In the genomic region with DNA sequence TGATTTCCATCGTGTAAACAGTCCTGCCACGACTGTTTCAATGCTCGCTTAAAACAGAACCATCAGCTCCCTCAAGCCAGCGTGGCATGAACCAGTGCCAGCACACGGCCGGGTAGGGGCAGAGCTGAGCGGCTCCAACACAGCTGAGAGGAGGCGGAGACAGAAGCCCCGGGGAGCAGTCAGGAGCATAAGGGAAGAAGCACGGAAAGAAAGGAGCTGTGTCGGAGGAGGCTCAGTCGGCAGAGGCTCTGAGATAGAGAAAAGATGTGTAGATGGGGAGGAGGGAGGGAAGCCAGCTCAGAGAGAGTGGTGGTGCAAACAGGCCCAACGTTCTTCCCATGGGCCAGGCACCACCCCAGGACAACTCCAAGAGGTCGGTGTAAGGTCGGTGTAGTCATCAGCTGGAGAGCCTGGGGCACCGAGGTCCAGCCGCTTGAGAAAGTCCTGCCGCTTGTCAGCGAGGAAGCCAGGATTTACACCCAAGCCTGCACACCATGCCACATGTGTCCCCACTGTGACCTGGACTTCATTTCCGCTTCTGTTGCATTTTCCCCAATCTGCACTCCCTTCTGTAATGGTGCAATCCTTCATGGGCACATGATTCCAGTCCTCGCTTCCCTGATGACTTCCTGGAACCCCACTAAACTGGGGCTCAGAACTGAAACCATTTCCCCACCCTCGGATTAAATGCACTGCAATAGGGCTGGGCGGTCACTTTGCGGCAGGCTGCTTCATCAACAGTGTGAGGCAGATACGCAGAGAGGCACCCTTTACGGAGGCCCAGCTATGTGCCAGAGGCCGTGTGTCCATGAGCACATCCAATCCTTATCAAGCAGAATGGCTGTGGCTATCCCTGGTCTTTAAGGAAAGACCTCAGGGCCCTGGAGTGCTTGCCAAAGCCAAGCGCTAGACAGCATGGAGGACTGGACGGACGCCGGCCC, we compare ENCODE assay signal across 1 cellular context.
TF ChIP-seq lines count a peak whose summit lies in the region.

No MANE protein-coding gene starts in this region.

TF ChIP-seq in GM23338, 12 proteins besides CTCF, POLR2A, EP300 and RAD21:
- TF ChIP-seq, protein P1, sequence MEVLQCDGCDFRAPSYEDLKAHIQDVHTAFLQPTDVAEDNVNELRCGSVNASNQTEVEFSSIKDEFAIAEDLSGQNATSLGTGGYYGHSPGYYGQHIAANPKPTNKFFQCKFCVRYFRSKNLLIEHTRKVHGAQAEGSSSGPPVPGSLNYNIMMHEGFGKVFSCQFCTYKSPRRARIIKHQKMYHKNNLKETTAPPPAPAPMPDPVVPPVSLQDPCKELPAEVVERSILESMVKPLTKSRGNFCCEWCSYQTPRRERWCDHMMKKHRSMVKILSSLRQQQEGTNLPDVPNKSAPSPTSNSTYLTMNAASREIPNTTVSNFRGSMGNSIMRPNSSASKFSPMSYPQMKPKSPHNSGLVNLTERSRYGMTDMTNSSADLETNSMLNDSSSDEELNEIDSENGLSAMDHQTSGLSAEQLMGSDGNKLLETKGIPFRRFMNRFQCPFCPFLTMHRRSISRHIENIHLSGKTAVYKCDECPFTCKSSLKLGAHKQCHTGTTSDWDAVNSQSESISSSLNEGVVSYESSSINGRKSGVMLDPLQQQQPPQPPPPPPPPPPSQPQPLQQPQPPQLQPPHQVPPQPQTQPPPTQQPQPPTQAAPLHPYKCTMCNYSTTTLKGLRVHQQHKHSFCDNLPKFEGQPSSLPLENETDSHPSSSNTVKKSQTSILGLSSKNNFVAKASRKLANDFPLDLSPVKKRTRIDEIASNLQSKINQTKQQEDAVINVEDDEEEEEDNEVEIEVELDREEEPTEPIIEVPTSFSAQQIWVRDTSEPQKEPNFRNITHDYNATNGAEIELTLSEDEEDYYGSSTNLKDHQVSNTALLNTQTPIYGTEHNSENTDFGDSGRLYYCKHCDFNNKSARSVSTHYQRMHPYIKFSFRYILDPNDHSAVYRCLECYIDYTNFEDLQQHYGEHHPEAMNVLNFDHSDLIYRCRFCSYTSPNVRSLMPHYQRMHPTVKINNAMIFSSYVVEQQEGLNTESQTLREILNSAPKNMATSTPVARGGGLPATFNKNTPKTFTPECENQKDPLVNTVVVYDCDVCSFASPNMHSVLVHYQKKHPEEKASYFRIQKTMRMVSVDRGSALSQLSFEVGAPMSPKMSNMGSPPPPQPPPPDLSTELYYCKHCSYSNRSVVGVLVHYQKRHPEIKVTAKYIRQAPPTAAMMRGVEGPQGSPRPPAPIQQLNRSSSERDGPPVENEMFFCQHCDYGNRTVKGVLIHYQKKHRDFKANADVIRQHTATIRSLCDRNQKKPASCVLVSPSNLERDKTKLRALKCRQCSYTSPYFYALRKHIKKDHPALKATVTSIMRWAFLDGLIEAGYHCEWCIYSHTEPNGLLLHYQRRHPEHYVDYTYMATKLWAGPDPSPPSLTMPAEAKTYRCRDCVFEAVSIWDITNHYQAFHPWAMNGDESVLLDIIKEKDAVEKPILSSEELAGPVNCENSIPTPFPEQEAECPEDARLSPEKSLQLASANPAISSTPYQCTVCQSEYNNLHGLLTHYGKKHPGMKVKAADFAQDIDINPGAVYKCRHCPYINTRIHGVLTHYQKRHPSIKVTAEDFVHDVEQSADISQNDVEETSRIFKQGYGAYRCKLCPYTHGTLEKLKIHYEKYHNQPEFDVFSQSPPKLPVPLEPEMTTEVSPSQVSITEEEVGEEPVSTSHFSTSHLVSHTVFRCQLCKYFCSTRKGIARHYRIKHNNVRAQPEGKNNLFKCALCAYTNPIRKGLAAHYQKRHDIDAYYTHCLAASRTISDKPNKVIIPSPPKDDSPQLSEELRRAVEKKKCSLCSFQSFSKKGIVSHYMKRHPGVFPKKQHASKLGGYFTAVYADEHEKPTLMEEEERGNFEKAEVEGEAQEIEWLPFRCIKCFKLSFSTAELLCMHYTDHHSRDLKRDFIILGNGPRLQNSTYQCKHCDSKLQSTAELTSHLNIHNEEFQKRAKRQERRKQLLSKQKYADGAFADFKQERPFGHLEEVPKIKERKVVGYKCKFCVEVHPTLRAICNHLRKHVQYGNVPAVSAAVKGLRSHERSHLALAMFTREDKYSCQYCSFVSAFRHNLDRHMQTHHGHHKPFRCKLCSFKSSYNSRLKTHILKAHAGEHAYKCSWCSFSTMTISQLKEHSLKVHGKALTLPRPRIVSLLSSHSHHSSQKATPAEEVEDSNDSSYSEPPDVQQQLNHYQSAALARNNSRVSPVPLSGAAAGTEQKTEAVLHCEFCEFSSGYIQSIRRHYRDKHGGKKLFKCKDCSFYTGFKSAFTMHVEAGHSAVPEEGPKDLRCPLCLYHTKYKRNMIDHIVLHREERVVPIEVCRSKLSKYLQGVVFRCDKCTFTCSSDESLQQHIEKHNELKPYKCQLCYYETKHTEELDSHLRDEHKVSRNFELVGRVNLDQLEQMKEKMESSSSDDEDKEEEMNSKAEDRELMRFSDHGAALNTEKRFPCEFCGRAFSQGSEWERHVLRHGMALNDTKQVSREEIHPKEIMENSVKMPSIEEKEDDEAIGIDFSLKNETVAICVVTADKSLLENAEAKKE (CRISPR knock-in tag; IDR thresholded peaks at IDR 0.05), result no peak
- TF ChIP-seq ZNF114 (CRISPR knock-in tag; IDR thresholded peaks at IDR 0.05) (no peak), EZH2 (IDR thresholded peaks at IDR 0.05; ENCODE audit: low read depth, unreplicated experiment) (no peak), POLR2AphosphoS5 (IDR thresholded peaks at IDR 0.05; ENCODE audit: low read depth) (no peak), CREB1 (CRISPR knock-in tag; IDR thresholded peaks at IDR 0.05; ENCODE audit: low read depth) (no peak), JUNB (IDR thresholded peaks at IDR 0.05; ENCODE audit: unreplicated experiment) (no peak), NANOG (IDR thresholded peaks at IDR 0.05; ENCODE audit: borderline replicate concordance) (no peak), ZNF331 (CRISPR knock-in tag; IDR thresholded peaks at IDR 0.05; ENCODE audit: low read depth) (no peak), STAT1 (IDR thresholded peaks at IDR 0.05; ENCODE audit: unreplicated experiment) (no peak), EZH2phosphoT487 (IDR thresholded peaks at IDR 0.05; ENCODE audit: unreplicated experiment) (no peak)
- TF ChIP-seq, protein P2, sequence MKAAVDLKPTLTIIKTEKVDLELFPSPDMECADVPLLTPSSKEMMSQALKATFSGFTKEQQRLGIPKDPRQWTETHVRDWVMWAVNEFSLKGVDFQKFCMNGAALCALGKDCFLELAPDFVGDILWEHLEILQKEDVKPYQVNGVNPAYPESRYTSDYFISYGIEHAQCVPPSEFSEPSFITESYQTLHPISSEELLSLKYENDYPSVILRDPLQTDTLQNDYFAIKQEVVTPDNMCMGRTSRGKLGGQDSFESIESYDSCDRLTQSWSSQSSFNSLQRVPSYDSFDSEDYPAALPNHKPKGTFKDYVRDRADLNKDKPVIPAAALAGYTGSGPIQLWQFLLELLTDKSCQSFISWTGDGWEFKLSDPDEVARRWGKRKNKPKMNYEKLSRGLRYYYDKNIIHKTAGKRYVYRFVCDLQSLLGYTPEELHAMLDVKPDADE (IDR thresholded peaks at IDR 0.05), result no peak
- TF ChIP-seq, protein P3, sequence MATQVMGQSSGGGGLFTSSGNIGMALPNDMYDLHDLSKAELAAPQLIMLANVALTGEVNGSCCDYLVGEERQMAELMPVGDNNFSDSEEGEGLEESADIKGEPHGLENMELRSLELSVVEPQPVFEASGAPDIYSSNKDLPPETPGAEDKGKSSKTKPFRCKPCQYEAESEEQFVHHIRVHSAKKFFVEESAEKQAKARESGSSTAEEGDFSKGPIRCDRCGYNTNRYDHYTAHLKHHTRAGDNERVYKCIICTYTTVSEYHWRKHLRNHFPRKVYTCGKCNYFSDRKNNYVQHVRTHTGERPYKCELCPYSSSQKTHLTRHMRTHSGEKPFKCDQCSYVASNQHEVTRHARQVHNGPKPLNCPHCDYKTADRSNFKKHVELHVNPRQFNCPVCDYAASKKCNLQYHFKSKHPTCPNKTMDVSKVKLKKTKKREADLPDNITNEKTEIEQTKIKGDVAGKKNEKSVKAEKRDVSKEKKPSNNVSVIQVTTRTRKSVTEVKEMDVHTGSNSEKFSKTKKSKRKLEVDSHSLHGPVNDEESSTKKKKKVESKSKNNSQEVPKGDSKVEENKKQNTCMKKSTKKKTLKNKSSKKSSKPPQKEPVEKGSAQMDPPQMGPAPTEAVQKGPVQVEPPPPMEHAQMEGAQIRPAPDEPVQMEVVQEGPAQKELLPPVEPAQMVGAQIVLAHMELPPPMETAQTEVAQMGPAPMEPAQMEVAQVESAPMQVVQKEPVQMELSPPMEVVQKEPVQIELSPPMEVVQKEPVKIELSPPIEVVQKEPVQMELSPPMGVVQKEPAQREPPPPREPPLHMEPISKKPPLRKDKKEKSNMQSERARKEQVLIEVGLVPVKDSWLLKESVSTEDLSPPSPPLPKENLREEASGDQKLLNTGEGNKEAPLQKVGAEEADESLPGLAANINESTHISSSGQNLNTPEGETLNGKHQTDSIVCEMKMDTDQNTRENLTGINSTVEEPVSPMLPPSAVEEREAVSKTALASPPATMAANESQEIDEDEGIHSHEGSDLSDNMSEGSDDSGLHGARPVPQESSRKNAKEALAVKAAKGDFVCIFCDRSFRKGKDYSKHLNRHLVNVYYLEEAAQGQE (IDR thresholded peaks at IDR 0.05; ENCODE audit: unreplicated experiment), result no peak
